Comparison of ENCODE assay signal across 21 cellular contexts in the genomic region with DNA sequence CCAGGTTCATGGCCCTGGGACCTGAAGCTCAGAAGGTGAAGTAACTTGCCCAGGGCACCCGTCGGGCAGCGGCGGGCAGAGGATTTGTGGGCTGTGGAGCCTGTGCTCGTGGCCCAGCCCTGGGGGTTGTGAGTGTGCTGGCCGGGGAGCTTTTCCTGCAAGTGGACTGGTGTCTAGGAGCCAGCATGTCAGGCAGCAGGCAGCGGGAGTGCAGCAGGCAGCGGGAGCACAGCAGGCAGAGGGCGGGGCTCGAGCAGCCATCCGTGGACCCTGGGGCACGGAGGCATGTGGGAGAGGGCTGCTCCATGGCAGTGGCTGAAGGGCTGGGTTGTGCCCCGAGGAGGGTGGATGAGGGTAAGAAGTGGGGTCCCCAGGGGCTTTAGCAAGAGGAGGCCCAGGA.
A peak's percentile ranks its signal among the peaks of the same experiment; 100 is the strongest.
DNase-seq lines count a peak whose midpoint lies in the region; ATAC-seq and TF ChIP-seq lines count a peak whose summit lies in the region.
"Had no signal": no experiment of that assay in that cellular context is flagged by ENCODE, and none has a peak within 500 bp of the region (broad histone marks: within the 10 kb centered on the region; RNA-seq: fewer than 3 reads in every experiment).

No MANE protein-coding gene starts in this region.

- H3K27ac ChIP-seq in right lobe of liver (peak overlapping the region; percentile 64 to 87 (median 73)), SK-N-SH (ENCODE audit: low read depth in 2 of 2, low read length in 1 of 2) (no peak overlapping the region)

- no peak overlapping the region for H2AFZ ChIP-seq in SK-N-SH (ENCODE audit: low read depth)

- no peaks in the 10 kb centered on the region for H3K36me3 Mint-ChIP-seq in glutamatergic neuron (ENCODE audit: unreplicated experiment)
- H3K36me3 Mint-ChIP-seq: CD14-positive monocyte; CD8-positive, alpha-beta memory T cell had no signal

- no peaks in the 10 kb centered on the region for H3K27me3 ChIP-seq in right lobe of liver
- H3K27me3 ChIP-seq in SK-N-SH (ENCODE audit: insufficient read depth): no peaks in the 10 kb centered on the region

- intact Hi-C loops in right lobe of liver (cut with DNase I): loop anchor here (5.0 to 10.0 kb wide), 3 partner anchors 73 to 131 kb away; a partner anchor contains a TSS

- DNase-seq in glutamatergic neuron (peak; percentile 59), right lobe of liver (peak in 1 of 3 donors; percentile 54), SK-N-SH (no peak), KG1 (lab: John Stamatoyannopoulos, UW) (no peak), activated T-cell treated with anti-CD3 and anti-CD28 coated beads for 4 hours (no peak), NCI-H1092 (lab: John Stamatoyannopoulos, UW) (no peak)
- DNase-seq: CD8-positive, alpha-beta memory T cell; GDM1; GOT3; IMR-90; NCI-H1092 treated with DMSO at 0.1 percent for 48 hours; NCI-H1436; NCI-H187 treated with DMSO at 0.1 percent for 48 hours; NCI-H2171 treated with DMSO at 0.1 percent for 48 hours; NCI-H345; NCI-H510A treated with DMSO at 0.1 percent for 48 hours; NCI-H774 had no signal

- no peaks in the 10 kb centered on the region for H3K9me3 ChIP-seq in right lobe of liver
- H3K9me3 ChIP-seq in SK-N-SH: no peaks in the 10 kb centered on the region
- H3K9me3 ChIP-seq: HAP-1 had no signal

- peak; percentile 16; the same call in 1 of the 2 replicates for TF ChIP-seq RAD21 in Ishikawa (IDR thresholded peaks at IDR 0.05; ENCODE audit: low read depth)
- no peak for TF ChIP-seq RAD21 in SK-N-SH (IDR thresholded peaks at IDR 0.05; ENCODE audit: low read length)

- no peaks in the 10 kb centered on the region for H3K9me3 Mint-ChIP-seq in glutamatergic neuron (ENCODE audit: unreplicated experiment)
- H3K9me3 Mint-ChIP-seq: CD8-positive, alpha-beta memory T cell had no signal

- peaks cover 3% of the 10 kb centered on the region for H3K27me3 Mint-ChIP-seq in glutamatergic neuron (ENCODE audit: unreplicated experiment)

- TF ChIP-seq CTCF in glutamatergic neuron (IDR thresholded peaks at IDR 0.05; ENCODE audit: partially characterized antibody, unreplicated experiment) (no peak), right lobe of liver (IDR thresholded peaks at IDR 0.05) (no peak), SK-N-SH (IDR thresholded peaks at IDR 0.05) (no peak)

- no peak overlapping the region for H3K4me2 ChIP-seq in SK-N-SH

- no peaks in the 10 kb centered on the region for H3K79me2 ChIP-seq in SK-N-SH (ENCODE audit: insufficient read depth)

- H3K4me3 Mint-ChIP-seq in glutamatergic neuron (ENCODE audit: unreplicated experiment): no peak overlapping the region
- H3K4me3 Mint-ChIP-seq: CD14-positive monocyte; CD8-positive, alpha-beta memory T cell had no signal

- H3K4me3 ChIP-seq in right lobe of liver: no peak overlapping the region
- H3K4me3 ChIP-seq in SK-N-SH (ENCODE audit: low read depth in 2 of 2, low read length in 1 of 2): no peak overlapping the region
- H3K4me3 ChIP-seq: GM12878, HAP-1 had no signal

- 0 out of 2 replicates have a peak, but pooled peaks cover 6% of the 10 kb centered on the region for H4K20me1 ChIP-seq in SK-N-SH (ENCODE audit: insufficient read depth)

- POLR2A ChIA-PET in SK-N-SH (lab: Yijun Ruan, JAX): interaction anchor here (0.5 kb wide), 1 partner anchor 10 kb away, joined by 4 read pairs; no protein-coding TSS in a partner anchor

- no peak for TF ChIP-seq POLR2A in right lobe of liver (IDR thresholded peaks at IDR 0.05)

- H3K27ac Mint-ChIP-seq in glutamatergic neuron (ENCODE audit: unreplicated experiment): no peak overlapping the region
- H3K27ac Mint-ChIP-seq: CD14-positive monocyte had no signal

- TF ChIP-seq EP300 in Ishikawa (IDR thresholded peaks at IDR 0.05; ENCODE audit: borderline replicate concordance) (0 out of 2 replicates have a peak, but pooled peaks have one; percentile 15), SK-N-SH (IDR thresholded peaks at IDR 0.05; ENCODE audit: borderline replicate concordance in 1 of 2, low read depth in 1 of 2, low read length in 1 of 2) (no peak)

- H3K36me3 ChIP-seq in right lobe of liver (peaks cover 0 to 29% (median 9%) of the 10 kb centered on the region in 4 donors), SK-N-SH (replicated peaks in 1 of 2; ENCODE audit: control insufficient read depth in 1 of 2, insufficient read depth in 2 of 2, low read length in 1 of 2) (peaks cover 4 to 7% of the 10 kb centered on the region in 2 experiments)

- 48% methylated on average over 7 of the region's 13 CpGs for WGBS in right lobe of liver (ENCODE audit: insufficient coverage, low coverage, low lambda C conversion rate, missing lambda C conversion rate)
- WGBS in SK-N-SH (ENCODE audit: low lambda C conversion rate): 96% methylated on average over 13 of the region's 13 CpGs

- H3K9ac ChIP-seq in SK-N-SH: no peak overlapping the region

- no peaks in the 10 kb centered on the region for H3K4me1 Mint-ChIP-seq in glutamatergic neuron (ENCODE audit: low read depth, unreplicated experiment)
- H3K4me1 Mint-ChIP-seq: CD8-positive, alpha-beta memory T cell had no signal

- H3K4me1 ChIP-seq in right lobe of liver (peaks cover 0 to 40% (median 17%) of the 10 kb centered on the region in 4 donors), SK-N-SH (ENCODE audit: control insufficient read depth in 1 of 2, insufficient read depth in 2 of 2, low read depth in 1 of 2, low read length in 1 of 2) (no peaks in the 10 kb centered on the region; a peak in 1 of 4 replicates)
- H3K4me1 ChIP-seq: HAP-1 had no signal

- CTCF ChIA-PET in SK-N-SH (lab: Yijun Ruan, JAX): interaction anchor here (0.8 to 1.8 kb wide), 3 partner anchors 35 to 179 kb away, joined by 3 to 7 read pairs (median 4); no protein-coding TSS in a partner anchor

- no peaks in the 10 kb centered on the region for H3K9me2 ChIP-seq in SK-N-SH

- H3F3A ChIP-seq in SK-N-SH (replicated peaks; ENCODE audit: insufficient read depth): no peaks in the 10 kb centered on the region

- peak; percentile 12 to 57 (median 32) for ATAC-seq in right lobe of liver
- ATAC-seq: GM12878 had no signal

TF ChIP-seq in Ishikawa, 13 proteins besides CTCF, POLR2A, EP300 and RAD21 (continues in another document):
- TF ChIP-seq, protein P1, sequence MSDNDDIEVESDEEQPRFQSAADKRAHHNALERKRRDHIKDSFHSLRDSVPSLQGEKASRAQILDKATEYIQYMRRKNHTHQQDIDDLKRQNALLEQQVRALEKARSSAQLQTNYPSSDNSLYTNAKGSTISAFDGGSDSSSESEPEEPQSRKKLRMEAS (IDR thresholded peaks at IDR 0.05): peak; percentile 65; the same call in 1 of the 2 replicates
- 0 out of 2 replicates have a peak, but pooled peaks have one; percentile 39 for TF ChIP-seq TCF12 (IDR thresholded peaks at IDR 0.05; ENCODE audit: low read depth)

TF ChIP-seq in SK-N-SH, 30 proteins besides CTCF, POLR2A, EP300 and RAD21:
- no peak for TF ChIP-seq TCF12 (IDR thresholded peaks at IDR 0.05)
- no peak for TF ChIP-seq YY1 (IDR thresholded peaks at IDR 0.05; ENCODE audit: low read depth)

Comparison
In these comparisons a context has a peak if more than half of its experiments do, and no peak if none do; other contexts are left out.
1. H3K27ac ChIP-seq: peak in right lobe of liver (3 of 3); none in SK-N-SH (0 of 2).